In genomic region chr6:20128018-20128417, GRCh38 we compare ENCODE assay signal across 15 cellular contexts.
DNase-seq lines count a peak whose midpoint lies in the region; ATAC-seq and TF ChIP-seq lines count a peak whose summit lies in the region.
"Had no signal": no experiment of that assay in that cellular context is flagged by ENCODE, and none has a peak within 500 bp of the region (broad histone marks: within the 10 kb centered on the region; RNA-seq: fewer than 3 reads in every experiment).

No MANE protein-coding gene starts in this region.

- H3K4me1 Mint-ChIP-seq in MCF 10A (ENCODE audit: insufficient read depth, unreplicated experiment): peaks cover 7% of the 10 kb centered on the region
- peaks cover 11% of the 10 kb centered on the region for H3K4me1 Mint-ChIP-seq in T-helper 17 cell

- H3K9me3 Mint-ChIP-seq in MCF 10A (ENCODE audit: unreplicated experiment): no peaks in the 10 kb centered on the region
- H3K9me3 Mint-ChIP-seq: CD14-positive monocyte, GM23338 had no signal

- intact Hi-C loops in breast epithelium (cut with DNase I; ENCODE audit: low total_unique reads) (no loop called here), MCF 10A (cut with micrococcal nuclease) (loop anchor here (5.0 kb wide), 1 partner anchor 84 kb away; the partner anchor contains the start of gene MBOAT1), mucosa of descending colon (cut with DNase I, micrococcal nuclease) (no loop called here)

- BruUV-seq in MCF 10A (replicated peaks; lab: Mats Ljungman, UMichigan): no TSS peak

- CTCF ChIA-PET in MCF 10A (lab: Yijun Ruan, JAX): interaction anchor here (0.6 to 3.6 kb wide), 13 partner anchors 12 to 702 kb away, joined by 3 to 40 read pairs (median 3); no protein-coding TSS in a partner anchor
- CTCF ChIA-PET in HEK293T (lab: Yijun Ruan, JAX): interaction anchor here (0.6 to 2.8 kb wide), 9 partner anchors 9 to 223 kb away, joined by 3 to 36 read pairs (median 11); no protein-coding TSS in a partner anchor

- H3K9me3 ChIP-seq in breast epithelium (no peaks in the 10 kb centered on the region), T-helper 17 cell (ENCODE audit: control insufficient read depth, low read length, poor library complexity, severe bottlenecking) (no peaks in the 10 kb centered on the region), mucosa of rectum (ENCODE audit: control insufficient read depth in 2 of 2, low read length in 2 of 2) (no peaks in the 10 kb centered on the region), suprapubic skin (no peaks in the 10 kb centered on the region), mucosa of descending colon (no peaks in the 10 kb centered on the region)
- H3K9me3 ChIP-seq: BLaER1 had no signal

- H3K36me3 Mint-ChIP-seq in MCF 10A (ENCODE audit: insufficient read depth, unreplicated experiment) (peaks cover 10% of the 10 kb centered on the region), T-helper 17 cell (ENCODE audit: low read depth) (peaks cover 6% of the 10 kb centered on the region)

- DNase-seq in breast epithelium (ENCODE audit: low spot score in 2 of 2) (no peak), MCF 10A (ENCODE audit: unreplicated experiment) (no peak), T-helper 17 cell (no peak), suprapubic skin (ENCODE audit: low spot score in 2 of 2) (no peak), mucosa of descending colon (no peak), HEK293T (ENCODE audit: extremely low spot score) (no peak), NAMALWA (ENCODE audit: low spot score) (no peak)
- DNase-seq: 8988T; CD4-positive, alpha-beta memory T cell; GF-D8; HCEC 1CT had no signal

- H3K4me1 ChIP-seq in breast epithelium (peaks cover 0 to 4% of the 10 kb centered on the region in 2 donors), mucosa of rectum (ENCODE audit: control insufficient read depth in 2 of 2, insufficient read depth in 2 of 2, low read length in 2 of 2) (peaks cover 16 to 20% of the 10 kb centered on the region in 2 donors), suprapubic skin (peaks cover 10% of the 10 kb centered on the region), mucosa of descending colon (ENCODE audit: low read depth) (peaks cover 21% of the 10 kb centered on the region)
- H3K4me1 ChIP-seq: BLaER1 had no signal

- POLR2A ChIA-PET in MCF 10A (lab: Yijun Ruan, JAX) (no interaction called here), HEK293T (lab: Yijun Ruan, JAX) (no interaction called here)

- WGBS in suprapubic skin: 98% methylated on average over 3 of the region's 3 CpGs

- H3K27ac ChIP-seq in breast epithelium: peak overlapping the region; percentile 48 to 66
- H3K27ac ChIP-seq in mucosa of rectum (ENCODE audit: low read depth in 2 of 2, low read length in 2 of 2): peak overlapping the region; percentile 2 to 25
- H3K27ac ChIP-seq in suprapubic skin: peak overlapping the region; percentile 24
- H3K27ac ChIP-seq: BLaER1 had no signal

- H3K27me3 ChIP-seq in breast epithelium (no peaks in the 10 kb centered on the region), mucosa of rectum (ENCODE audit: control insufficient read depth in 2 of 2, insufficient read depth in 2 of 2, low read length in 2 of 2) (no peaks in the 10 kb centered on the region), suprapubic skin (no peaks in the 10 kb centered on the region)
- H3K27me3 ChIP-seq: BLaER1 had no signal

- ATAC-seq in T-helper 17 cell (no peak), mucosa of descending colon (no peak)

- H3K27ac Mint-ChIP-seq in MCF 10A (ENCODE audit: low read depth, unreplicated experiment) (no peak overlapping the region), T-helper 17 cell (peak overlapping the region; percentile 68)

- H3K27me3 Mint-ChIP-seq in MCF 10A (ENCODE audit: insufficient read depth, unreplicated experiment) (no peaks in the 10 kb centered on the region), T-helper 17 cell (no peaks in the 10 kb centered on the region)
- H3K27me3 Mint-ChIP-seq: CD4-positive, alpha-beta memory T cell had no signal

- TF ChIP-seq EP300 in suprapubic skin (IDR thresholded peaks at IDR 0.05): no peak

- no peak overlapping the region for H3K4me3 Mint-ChIP-seq in MCF 10A (ENCODE audit: unreplicated experiment)
- H3K4me3 Mint-ChIP-seq in T-helper 17 cell: no peak overlapping the region
- H3K4me3 Mint-ChIP-seq: CD14-positive monocyte; CD4-positive, alpha-beta memory T cell; GM23338 had no signal

- H3K36me3 ChIP-seq in breast epithelium: no peaks in the 10 kb centered on the region
- peaks cover 16 to 18% of the 10 kb centered on the region in 2 donors for H3K36me3 ChIP-seq in mucosa of rectum (ENCODE audit: control insufficient read depth in 2 of 2, insufficient read depth in 2 of 2, low read length in 2 of 2)
- peaks cover 8% of the 10 kb centered on the region for H3K36me3 ChIP-seq in suprapubic skin
- no peaks in the 10 kb centered on the region for H3K36me3 ChIP-seq in mucosa of descending colon (ENCODE audit: low read depth)

- H3K9ac ChIP-seq in mucosa of rectum (ENCODE audit: low read depth in 1 of 2, low read length in 2 of 2): no peak overlapping the region
- H3K9ac ChIP-seq: BLaER1 had no signal

- TF ChIP-seq CTCF in breast epithelium (IDR thresholded peaks at IDR 0.05) (no peak), MCF 10A (IDR thresholded peaks at IDR 0.05; ENCODE audit: unreplicated experiment) (no peak), suprapubic skin (IDR thresholded peaks at IDR 0.05) (no peak), mucosa of descending colon (IDR thresholded peaks at IDR 0.05) (no peak)

- TF ChIP-seq POLR2A in breast epithelium (IDR thresholded peaks at IDR 0.05): no peak
- no peak for TF ChIP-seq POLR2A in suprapubic skin (IDR thresholded peaks at IDR 0.05)

- H3K4me3 ChIP-seq in breast epithelium (no peak overlapping the region), mucosa of rectum (ENCODE audit: low read length in 2 of 2) (no peak overlapping the region), suprapubic skin (no peak overlapping the region), mucosa of descending colon (no peak overlapping the region)
- H3K4me3 ChIP-seq: BLaER1, GM23338 had no signal

TF ChIP-seq in HEK293T, 16 proteins besides CTCF, POLR2A, EP300 and RAD21:
- TF ChIP-seq TARDBP (IDR thresholded peaks at IDR 0.05) (no peak), ARNT (IDR thresholded peaks at IDR 0.05) (no peak), SP1 (IDR thresholded peaks at IDR 0.05) (no peak), L3MBTL2 (conservative IDR thresholded peaks at IDR 0.05) (no peak), NFRKB (IDR thresholded peaks at IDR 0.05) (no peak), LEF1 (IDR thresholded peaks at IDR 0.05; ENCODE audit: borderline replicate concordance) (no peak), PKNOX1 (IDR thresholded peaks at IDR 0.05) (no peak), CTBP1 (IDR thresholded peaks at IDR 0.05; ENCODE audit: borderline replicate concordance) (no peak), SUZ12 (IDR thresholded peaks at IDR 0.05) (no peak), FOXA1 (IDR thresholded peaks at IDR 0.05) (no peak), ZNF384 (IDR thresholded peaks at IDR 0.05) (no peak), FOXK2 (IDR thresholded peaks at IDR 0.05) (no peak), FOXM1 (IDR thresholded peaks at IDR 0.05; ENCODE audit: borderline replicate concordance) (no peak), ELF4 (IDR thresholded peaks at IDR 0.05) (no peak), HDGF (IDR thresholded peaks at IDR 0.05; ENCODE audit: borderline replicate concordance) (no peak), BHLHE40 (IDR thresholded peaks at IDR 0.05; ENCODE audit: borderline replicate concordance) (no peak)
